Comparison of ENCODE assay signal across 8 cellular contexts in the genomic region with DNA sequence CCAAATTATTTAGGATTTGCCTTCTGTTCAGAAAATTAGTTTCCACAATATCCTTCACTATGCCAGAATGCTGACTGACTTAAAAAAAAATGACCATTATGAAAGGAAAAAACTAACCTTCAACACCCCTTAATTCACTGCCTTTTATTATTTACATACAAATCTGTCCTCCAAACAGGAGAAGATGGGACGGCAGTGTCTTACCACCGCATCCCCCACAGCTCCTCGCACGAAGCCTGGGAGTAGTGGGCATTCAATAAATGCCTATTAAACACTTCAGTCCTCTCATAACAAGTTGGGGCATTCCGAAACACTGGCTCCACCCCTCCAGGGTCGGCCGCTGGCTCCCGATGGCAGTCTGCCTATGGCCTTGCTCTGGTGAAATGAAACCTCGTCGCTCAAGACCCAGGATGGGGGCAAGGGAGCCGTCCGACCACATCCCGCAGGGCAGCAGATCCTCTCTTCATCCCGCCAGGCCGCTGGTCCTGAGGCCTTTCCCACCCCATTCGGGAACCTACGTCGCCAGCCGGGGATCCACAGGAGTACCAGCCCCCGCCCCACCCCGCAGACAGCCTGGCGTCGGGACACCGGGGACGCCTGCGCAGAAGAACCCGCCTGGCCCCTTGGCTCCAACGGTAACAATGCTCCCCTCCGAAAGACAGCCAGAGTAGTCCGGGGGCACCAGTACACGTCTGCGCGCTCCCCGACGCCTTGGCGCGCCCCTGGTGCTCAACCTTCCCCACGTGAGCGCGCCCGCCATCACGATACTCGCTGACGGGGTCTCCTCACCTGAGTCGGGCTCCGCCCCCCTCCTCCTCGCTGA. TPM values are rescaled to one million over a fixed set of nuclear protein-coding genes. Genes with fewer than 3 reads are reported as not detected.
DNase-seq lines count a peak whose midpoint lies in the region; ATAC-seq and TF ChIP-seq lines count a peak whose summit lies in the region.

No MANE protein-coding gene starts in this region.

- ATAC-seq in HG03135 (IDR thresholded peaks at IDR 0.05; ENCODE audit: unreplicated experiment), result peak; percentile 17
- ATAC-seq in activated T-helper 17 cell treated with anti-CD3 and anti-CD28 coated beads, Interleukin-2, amount 50 U/mL, for 72 hours (replicated peaks), result peak; percentile 43

- WGBS in thyroid gland, 2 donors, result 0 to 1% methylated on average over 21 to 24 of the region's 47 CpGs

- H3K27ac ChIP-seq in BLaER1, result peak overlapping the region; percentile 89
- peak overlapping the region; percentile 87 to 98 (median 98) for H3K27ac ChIP-seq in thyroid gland

- H3K36me3 Mint-ChIP-seq in activated T-helper 17 cell treated with anti-CD3 and anti-CD28 coated beads, Interleukin-2, amount 50 U/mL, for 72 hours (ENCODE audit: low read depth), result peaks cover 30% of the 10 kb centered on the region
- H3K36me3 Mint-ChIP-seq in neural crest cell (ENCODE audit: low read depth), result no peaks in the 10 kb centered on the region

- TF ChIP-seq POLR2A in GM18951 (IDR thresholded peaks at IDR 0.05; ENCODE audit: extremely low read depth, insufficient read depth, insufficient read length), result peak; percentile 58
- peak in 1 of 2 donors; percentile 78 for TF ChIP-seq POLR2A in thyroid gland (IDR thresholded peaks at IDR 0.05)

- no peaks in the 10 kb centered on the region for H3K27me3 ChIP-seq in BLaER1
- no peaks in the 10 kb centered on the region for H3K27me3 ChIP-seq in thyroid gland

- H3K4me1 ChIP-seq in BLaER1, result peaks cover 35% of the 10 kb centered on the region
- H3K4me1 ChIP-seq in thyroid gland, result peaks cover 20 to 24% of the 10 kb centered on the region in 2 donors

- H3K9me3 Mint-ChIP-seq in activated T-helper 17 cell treated with anti-CD3 and anti-CD28 coated beads, Interleukin-2, amount 50 U/mL, for 72 hours, result no peaks in the 10 kb centered on the region
- no peaks in the 10 kb centered on the region for H3K9me3 Mint-ChIP-seq in neural crest cell

- peaks cover 48% of the 10 kb centered on the region for H4K20me1 ChIP-seq in BLaER1

- no peaks in the 10 kb centered on the region for H3K9me3 ChIP-seq in BLaER1
- H3K9me3 ChIP-seq in thyroid gland, result no peaks in the 10 kb centered on the region

- H3K27me3 Mint-ChIP-seq in activated T-helper 17 cell treated with anti-CD3 and anti-CD28 coated beads, Interleukin-2, amount 50 U/mL, for 72 hours, result no peaks in the 10 kb centered on the region
- no peaks in the 10 kb centered on the region for H3K27me3 Mint-ChIP-seq in neural crest cell (ENCODE audit: low read depth)

- in situ Hi-C loops in GM18951 (cut with MboI; ENCODE audit: low sequenced_read_pairs, unreplicated experiment), result no loop called here

- peak overlapping the region; percentile 86 for H3K4me2 ChIP-seq in BLaER1

- peak; percentile 76 for DNase-seq in NK-92 (lab: John Stamatoyannopoulos, UW; ENCODE audit: unreplicated experiment)
- peak; percentile 73 for DNase-seq in fibroblast of pulmonary artery (ENCODE audit: low read depth)
- no peak for DNase-seq in neural crest cell (ENCODE audit: low read depth, low spot score)
- peak; percentile 86 to 89 for DNase-seq in thyroid gland

- peaks cover 16% of the 10 kb centered on the region for H3K4me1 Mint-ChIP-seq in activated T-helper 17 cell treated with anti-CD3 and anti-CD28 coated beads, Interleukin-2, amount 50 U/mL, for 72 hours
- peaks cover 44% of the 10 kb centered on the region for H3K4me1 Mint-ChIP-seq in neural crest cell

- intact Hi-C loops in thyroid gland (cut with DNase I), result loop anchor here (5.0 kb wide), 1 partner anchor 42 kb away; the partner anchor contains the start of gene GRHPR

- peak overlapping the region; percentile 90 for H3K4me3 Mint-ChIP-seq in activated T-helper 17 cell treated with anti-CD3 and anti-CD28 coated beads, Interleukin-2, amount 50 U/mL, for 72 hours
- peak overlapping the region; percentile 98 for H3K4me3 Mint-ChIP-seq in neural crest cell

- no peak for TF ChIP-seq CTCF in fibroblast of pulmonary artery (IDR thresholded peaks at IDR 0.05; ENCODE audit: low read length, missing control alignments)
- TF ChIP-seq CTCF in neural crest cell (conservative IDR thresholded peaks at IDR 0.05), result no peak
- no peak for TF ChIP-seq CTCF in thyroid gland (IDR thresholded peaks at IDR 0.05)

- peak overlapping the region; percentile 87 for H3K4me3 ChIP-seq in BLaER1
- peak overlapping the region; percentile 92 for H3K4me3 ChIP-seq in fibroblast of pulmonary artery (replicated peaks; ENCODE audit: low read depth, low read length)
- H3K4me3 ChIP-seq in thyroid gland (replicated peaks in 1 of 3), result peak overlapping the region; percentile 34 to 97 (median 75)

- peak overlapping the region; percentile 95 for H3K27ac Mint-ChIP-seq in activated T-helper 17 cell treated with anti-CD3 and anti-CD28 coated beads, Interleukin-2, amount 50 U/mL, for 72 hours
- H3K27ac Mint-ChIP-seq in neural crest cell (ENCODE audit: unreplicated experiment), result peak overlapping the region; percentile 98

- no peaks in the 10 kb centered on the region; the same call in 1 of the 2 replicates for H3K36me3 ChIP-seq in BLaER1
- no peaks in the 10 kb centered on the region for H3K36me3 ChIP-seq in thyroid gland

- peak overlapping the region; percentile 86 for H3K9ac ChIP-seq in BLaER1

RNA-seq across cellular contexts. Expression of gene ZBTB5, which starts 0.6 kb away (rescaled TPM):
- total RNA-seq in activated T-helper 17 cell treated with anti-CD3 and anti-CD28 coated beads, Interleukin-2, amount 50 U/mL, for 72 hours, result 10 to 100 TPM in 1 of 2 donors, 1 to 10 TPM in 1; 7.7 to 13.8 TPM
- total RNA-seq in neural crest cell (21.6 and 22.9 TPM in 2 replicates), thyroid gland (10 to 100 TPM; 19.2 to 26.8 (median 22.3) TPM)

RNA-seq across cellular contexts. Expression of gene POLR1E, which starts 21.1 kb away (rescaled TPM):
- 10 to 100 TPM; 57.3 to 65.1 TPM for total RNA-seq in activated T-helper 17 cell treated with anti-CD3 and anti-CD28 coated beads, Interleukin-2, amount 50 U/mL, for 72 hours
- total RNA-seq in neural crest cell (46.4 and 48.7 TPM in 2 replicates), thyroid gland (10 to 100 TPM; 14.8 to 23.3 (median 18.5) TPM)

RNA-seq across cellular contexts. Expression of gene GRHPR, which starts 42.1 kb away (rescaled TPM):
- 10 to 100 TPM; 46.4 to 47.0 TPM for total RNA-seq in activated T-helper 17 cell treated with anti-CD3 and anti-CD28 coated beads, Interleukin-2, amount 50 U/mL, for 72 hours
- 120 and 121 TPM in 2 replicates for total RNA-seq in neural crest cell
- 100 to 1,000 TPM in 2 of 4 donors, 10 to 100 TPM in 2; 79.5 to 157 (median 126) TPM for total RNA-seq in thyroid gland
